8 cellular contexts compared by ENCODE assay signal in the genomic region with DNA sequence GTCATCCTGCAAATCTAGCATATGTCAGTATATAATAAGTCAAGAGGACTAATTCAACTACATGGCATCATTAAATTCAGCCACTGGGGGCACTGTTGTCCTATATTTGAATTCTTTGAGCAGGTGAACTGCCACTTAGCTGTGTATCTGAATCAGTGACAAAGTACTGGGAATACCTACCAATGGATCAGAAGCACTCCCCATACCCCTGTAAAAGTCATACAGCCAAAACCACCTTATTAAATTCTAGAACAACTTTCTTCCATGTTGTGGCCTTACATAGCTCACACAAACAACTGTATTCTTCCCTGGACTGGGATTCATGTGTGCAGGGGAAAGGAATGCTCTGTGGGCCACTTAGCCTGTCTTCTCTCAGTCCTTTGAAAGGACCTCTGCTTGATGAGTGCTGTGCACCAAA. TPM values are rescaled to one million over a fixed set of nuclear protein-coding genes. Genes with fewer than 3 reads are reported as not detected.
DNase-seq lines count a peak whose midpoint lies in the region; ATAC-seq, FAIRE-seq and TF ChIP-seq lines count a peak whose summit lies in the region.

No MANE protein-coding gene starts in this region.

- TF ChIP-seq CTCF in GM12872 (IDR thresholded peaks at IDR 0.05; ENCODE audit: insufficient read depth, low read depth, low read length): peak; percentile 61
- TF ChIP-seq CTCF in WERI-Rb-1 (IDR thresholded peaks at IDR 0.05; ENCODE audit: low read depth, low read length): peak; percentile 44; the same call in 1 of the 2 replicates
- TF ChIP-seq CTCF in bronchial epithelial cell (IDR thresholded peaks at IDR 0.05; ENCODE audit: insufficient read depth, low read length, severe bottlenecking): peak; percentile 52

- peak; percentile 85 for ATAC-seq in HG02798 (IDR thresholded peaks at IDR 0.05; ENCODE audit: poor library complexity, unreplicated experiment)
- no peak for ATAC-seq in HG03469 (IDR thresholded peaks at IDR 0.05; ENCODE audit: unreplicated experiment)

- no peak overlapping the region for H3K4me3 ChIP-seq in WERI-Rb-1 (ENCODE audit: low read depth, low read length)
- H3K4me3 ChIP-seq in bronchial epithelial cell (ENCODE audit: low read depth, low read length): no peak overlapping the region

- no peaks in the 10 kb centered on the region for H3K27me3 ChIP-seq in WERI-Rb-1 (ENCODE audit: insufficient read depth, low read depth, severe bottlenecking)
- H3K27me3 ChIP-seq in bronchial epithelial cell (ENCODE audit: control insufficient read depth, insufficient read depth, low read length): no peaks in the 10 kb centered on the region

- H3K36me3 ChIP-seq in WERI-Rb-1 (no peaks in the 10 kb centered on the region), bronchial epithelial cell (ENCODE audit: control insufficient read depth, insufficient read depth, low read length) (no peaks in the 10 kb centered on the region)

- H3K27ac ChIP-seq in WERI-Rb-1: no peak overlapping the region

- no peaks in the 10 kb centered on the region for H3K9me3 ChIP-seq in WERI-Rb-1 (ENCODE audit: severe bottlenecking)

- peak; percentile 86 for FAIRE-seq in bronchial epithelial cell (lab: Jason Lieb, UNC)

- DNase-seq in NCI-H2081 (lab: John Stamatoyannopoulos, UW) (peak; percentile 70 to 84), WERI-Rb-1 (peak; percentile 70), bronchial epithelial cell (ENCODE audit: low read depth) (peak; percentile 74), kidney glomerular epithelial cell (lab: John Stamatoyannopoulos, UW) (peak; percentile 40)
- DNase-seq in stimulated activated CD4-positive, alpha-beta T cell treated with anti-CD3 and anti-CD28 coated beads, Interleukin-4, amount 100 ng/mL, for 4 hours: peak; percentile 35 to 38

RNA-seq across cellular contexts. Expression of a gene that starts 57.4 kb away (rescaled TPM):
- 5.9 and 6.1 TPM in 2 replicates for total RNA-seq in bronchial epithelial cell
